Comparison of ENCODE assay signal across 27 cellular contexts in genomic region chr16:47927330-47927729, GRCh38.
DNase-seq lines count a peak whose midpoint lies in the region; ATAC-seq and TF ChIP-seq lines count a peak whose summit lies in the region.
"Had no signal": no experiment of that assay in that cellular context is flagged by ENCODE, and none has a peak within 500 bp of the region (broad histone marks: within the 10 kb centered on the region; RNA-seq: fewer than 3 reads in every experiment).

No MANE protein-coding gene starts in this region.

- CTCF ChIA-PET in PC-3 (lab: Charles Lee), result no interaction called here

- H3K27me3 ChIP-seq in PC-3 (ENCODE audit: low read length), result no peaks in the 10 kb centered on the region
- H3K27me3 ChIP-seq: ovary, Peyer's patch, suprapubic skin, vagina had no signal

- ATAC-seq in PC-3, result no peak
- ATAC-seq in GM19452 (IDR thresholded peaks at IDR 0.05; ENCODE audit: unreplicated experiment), result no peak
- ATAC-seq: activated CD4-positive, alpha-beta T cell treated with anti-CD3 and anti-CD28 coated beads for 36 hours; activated T-cell treated with anti-CD3 and anti-CD28 coated beads, Interleukin-2, amount 50 U/mL, for 4 hours; left ventricle myocardium superior; right cardiac atrium; stimulated activated naive B cell treated with anti-CD40 and anti-IgM and Interleukin-4, amounts not matched to agents 10 μg/mL and 1 μg/mL and 100 μg/mL, for 72 hours had no signal

- H3K4me1 ChIP-seq in PC-3 (ENCODE audit: insufficient read depth, low read length), result peaks cover 27% of the 10 kb centered on the region
- H3K4me1 ChIP-seq: Peyer's patch, suprapubic skin, vagina had no signal

- BruUV-seq in PC-3 (replicated peaks; lab: Mats Ljungman, UMichigan), result no TSS peak

- peak; percentile 67 for DNase-seq in ELR (ENCODE audit: low read depth)
- DNase-seq in PC-3, result peak; percentile 67
- DNase-seq in epithelial cell of esophagus (ENCODE audit: low read depth), result peak; percentile 66
- DNase-seq in renal cortical epithelial cell (ENCODE audit: low read depth), result peak; percentile 30
- DNase-seq in iPS-NIHi11 (ENCODE audit: low spot score), result no peak
- DNase-seq in CD1c-positive myeloid dendritic cell (ENCODE audit: extremely low spot score), result no peak
- DNase-seq in DMS153 (lab: John Stamatoyannopoulos, UW), result no peak
- DNase-seq: activated naive CD4-positive, alpha-beta T cell treated with Interleukin-2 at 50 U/mL for 16 hours; activated T-cell treated with anti-CD3 and anti-CD28 coated beads, Interleukin-2, amount 50 U/mL, for 4 hours; CD4-positive, alpha-beta T cell; central memory CD4-positive, alpha-beta T cell; foreskin melanocyte; KG1; left ventricle myocardium superior; MV-4-11; NCI-H146; nephron progenitor cell; ovary; Peyer's patch; right cardiac atrium; stimulated activated CD4-positive, alpha-beta T cell treated with anti-CD3 and anti-CD28 coated beads, Interleukin-12 subunit alpha, Interleukin-12 subunit beta, amount 100 ng/mL, for 4 hours; stimulated activated CD4-positive, alpha-beta T cell treated with anti-CD3 and anti-CD28 coated beads, Interleukin-4, amount 100 ng/mL, for 24 hours; stimulated activated naive B cell treated with anti-CD40 and anti-IgM and Interleukin-4, amounts not matched to agents 10 μg/mL and 1 μg/mL and 100 μg/mL, for 72 hours had no signal

- H3K4me3 ChIP-seq in PC-3 (ENCODE audit: low read length), result no peak overlapping the region
- H3K4me3 ChIP-seq in epithelial cell of esophagus (ENCODE audit: low read length), result no peak overlapping the region
- H3K4me3 ChIP-seq: ovary, Peyer's patch, suprapubic skin, vagina had no signal

- no peaks in the 10 kb centered on the region for H3K79me2 ChIP-seq in PC-3 (ENCODE audit: low read length)

- H3K4me2 ChIP-seq in PC-3 (ENCODE audit: low read length), result peak overlapping the region; percentile 11; the same call in 1 of the 2 replicates

- intact Hi-C loops in PC-3 (cut with micrococcal nuclease), result no loop called here

- H3K9ac ChIP-seq in PC-3 (ENCODE audit: low read length), result no peak overlapping the region

- no peaks in the 10 kb centered on the region for H3F3A ChIP-seq in PC-3 (ENCODE audit: low read length, unreplicated experiment)

- H3K9me3 ChIP-seq in PC-3 (ENCODE audit: low read length), result no peaks in the 10 kb centered on the region
- H3K9me3 ChIP-seq: ovary, Peyer's patch, suprapubic skin, vagina had no signal

- no peaks in the 10 kb centered on the region for H3K9me2 ChIP-seq in PC-3 (replicated peaks; ENCODE audit: low read length)

- POLR2A ChIA-PET in PC-3 (lab: Charles Lee; ENCODE audit: unreplicated experiment), result no interaction called here

- H2AFZ ChIP-seq in PC-3 (ENCODE audit: low read length), result peak overlapping the region; percentile 45

- no peaks in the 10 kb centered on the region for H3K36me3 ChIP-seq in PC-3 (ENCODE audit: low read depth, low read length)
- H3K36me3 ChIP-seq: ovary, Peyer's patch, suprapubic skin, vagina had no signal

- H3K27ac ChIP-seq in PC-3 (ENCODE audit: low read length), result peak overlapping the region; percentile 26; the same call in 1 of the 2 replicates
- H3K27ac ChIP-seq: ovary, Peyer's patch, suprapubic skin, vagina had no signal

- H4K20me1 ChIP-seq in PC-3 (ENCODE audit: low read length), result no peaks in the 10 kb centered on the region

- TF ChIP-seq CTCF in PC-3 (conservative IDR thresholded peaks at IDR 0.05; ENCODE audit: low read depth, low read length) (no peak), epithelial cell of esophagus (IDR thresholded peaks at IDR 0.05; ENCODE audit: insufficient read depth, low read depth, low read length, missing control alignments) (no peak)

Comparison
In these comparisons a context has a peak if more than half of its experiments do, and no peak if none do; other contexts are left out.
1. DNase-seq: peak in ELR (single experiment), PC-3 (single experiment), epithelial cell of esophagus (single experiment) and renal cortical epithelial cell (single experiment); none in iPS-NIHi11 (single experiment), CD1c-positive myeloid dendritic cell (single experiment) and DMS153 (single experiment).